ENCODE assay signal across 8 cellular contexts in genomic region chr5:154640216-154640831, GRCh38.
DNase-seq lines count a peak whose midpoint lies in the region; ATAC-seq, FAIRE-seq and TF ChIP-seq lines count a peak whose summit lies in the region.
"Not testable (repeated sequence)": the region's sequence is repeated elsewhere in the genome, so short reads cannot be mapped to it uniquely, and the experiment has no call there.

No MANE protein-coding gene starts in this region.

- intact Hi-C loops in activated CD4-positive, alpha-beta T cell treated with anti-CD3 and anti-CD28 coated beads for 36 hours (cut with DNase I, micrococcal nuclease), result loop anchor here in 1 of 2 experiments (1.0 to 2.0 kb wide), 2 partner anchors 173 to 666 kb away; no protein-coding TSS in a partner anchor
- intact Hi-C loops in prostate gland (cut with DNase I), result not testable (repeated sequence)

- ATAC-seq in activated CD4-positive, alpha-beta T cell treated with anti-CD3 and anti-CD28 coated beads for 36 hours, result not testable (repeated sequence)

- H3K79me2 ChIP-seq in Loucy (ENCODE audit: insufficient read depth, low read length), result not testable (repeated sequence)

- TF ChIP-seq CTCF in AG04449 (IDR thresholded peaks at IDR 0.05; ENCODE audit: insufficient read depth, low read length, missing control alignments) (peak; percentile 30), GM06990 (IDR thresholded peaks at IDR 0.05; ENCODE audit: insufficient read depth, low read length, poor library complexity, severe bottlenecking) (peak; percentile 37), Loucy (conservative IDR thresholded peaks at IDR 0.05; ENCODE audit: low read length) (peak; percentile 30), prostate gland (IDR thresholded peaks at IDR 0.05) (peak; percentile 10 to 56 (median 35))

- not testable (repeated sequence) for H3K4me1 ChIP-seq in Loucy (ENCODE audit: insufficient read depth, low read length, poor library complexity, severe bottlenecking); prostate gland (replicated peaks)

- not testable (repeated sequence) for H3K4me3 ChIP-seq in AG04449 (ENCODE audit: low read depth, low read length); GM06990 (replicated peaks; ENCODE audit: low read depth, low read length); Loucy (ENCODE audit: low read length, poor library complexity, severe bottlenecking); prostate gland

- WGBS in prostate gland, result 38% methylated on average over 4 of the region's 4 CpGs

- not testable (repeated sequence) for DNase-seq in AG04449 (ENCODE audit: low read depth, low spot score); GM06990 (ENCODE audit: extremely low read depth, insufficient read length); prostate gland (ENCODE audit: low spot score)
- DNase-seq in NOMO-1 treated with DMSO at 0.1 percent for 48 hours (lab: John Stamatoyannopoulos, UW; ENCODE audit: unreplicated experiment) (peak; percentile 12), kidney glomerular epithelial cell (lab: John Stamatoyannopoulos, UW) (peak; percentile 5)
- peak; percentile 12 for DNase-seq in activated CD4-positive, alpha-beta T cell treated with anti-CD3 and anti-CD28 coated beads for 36 hours

- not testable (repeated sequence) for H3K9ac ChIP-seq in Loucy (ENCODE audit: low read depth, low read length, poor library complexity, severe bottlenecking)

- TF ChIP-seq POLR2A in prostate gland (IDR thresholded peaks at IDR 0.05), result not testable (repeated sequence)

- not testable (repeated sequence) for H4K20me1 ChIP-seq in Loucy (ENCODE audit: insufficient read depth, low read length, poor library complexity, severe bottlenecking)

- not testable (repeated sequence) for H3K4me3 Mint-ChIP-seq in activated CD4-positive, alpha-beta T cell treated with anti-CD3 and anti-CD28 coated beads for 36 hours

- H3K27ac ChIP-seq in prostate gland, result not testable (repeated sequence)

- not testable (repeated sequence) for H3K9me2 ChIP-seq in Loucy (replicated peaks; ENCODE audit: low read depth, low read length)

- not testable (repeated sequence) for H3K36me3 ChIP-seq in GM06990 (ENCODE audit: control insufficient read depth, insufficient read depth, low read length); Loucy (ENCODE audit: insufficient read depth, low read length); prostate gland

- not testable (repeated sequence) for H3K27me3 ChIP-seq in GM06990 (replicated peaks; ENCODE audit: control insufficient read depth, insufficient read depth, low read length); Loucy (ENCODE audit: insufficient read depth, low read length, poor library complexity, severe bottlenecking); prostate gland (replicated peaks; ENCODE audit: insufficient read depth)

- H3K9me3 ChIP-seq in Loucy (ENCODE audit: insufficient read depth, low read depth, low read length); prostate gland: not testable (repeated sequence)

- not testable (repeated sequence) for H3K4me1 Mint-ChIP-seq in activated CD4-positive, alpha-beta T cell treated with anti-CD3 and anti-CD28 coated beads for 36 hours

- not testable (repeated sequence) for H3K27ac Mint-ChIP-seq in activated CD4-positive, alpha-beta T cell treated with anti-CD3 and anti-CD28 coated beads for 36 hours

- not testable (repeated sequence) for H3K4me2 ChIP-seq in Loucy (ENCODE audit: low read depth, low read length, poor library complexity, severe bottlenecking)

- H3F3A ChIP-seq in Loucy (ENCODE audit: low read depth), result not testable (repeated sequence)

- H3K27me3 Mint-ChIP-seq in activated CD4-positive, alpha-beta T cell treated with anti-CD3 and anti-CD28 coated beads for 36 hours, result not testable (repeated sequence)

- H3K36me3 Mint-ChIP-seq in activated CD4-positive, alpha-beta T cell treated with anti-CD3 and anti-CD28 coated beads for 36 hours (ENCODE audit: low read depth), result not testable (repeated sequence)

- FAIRE-seq in endometrium (lab: Jason Lieb, UNC), result peak; percentile 31

- not testable (repeated sequence) for H2AFZ ChIP-seq in Loucy (ENCODE audit: low read length)

- H3K9me3 Mint-ChIP-seq in activated CD4-positive, alpha-beta T cell treated with anti-CD3 and anti-CD28 coated beads for 36 hours (ENCODE audit: low read depth), result not testable (repeated sequence)

- POLR2A ChIA-PET in AG04449 (lab: Yijun Ruan, JAX); activated CD4-positive, alpha-beta T cell treated with anti-CD3 and anti-CD28 coated beads for 36 hours (lab: Charles Lee): not testable (repeated sequence)

- CTCF ChIA-PET in AG04449 (lab: Yijun Ruan, JAX), result interaction anchor here (0.6 to 2.7 kb wide), 26 partner anchors 9 to 672 kb away, joined by 3 to 48 read pairs (median 4); no protein-coding TSS in a partner anchor
- CTCF ChIA-PET in activated CD4-positive, alpha-beta T cell treated with anti-CD3 and anti-CD28 coated beads for 36 hours (lab: Charles Lee), result interaction anchor here (0.6 to 1.2 kb wide), 4 partner anchors 163 to 665 kb away, joined by 3 to 6 read pairs (median 3); no protein-coding TSS in a partner anchor
